In genomic region chr9:96382839-96383164, GRCh38 we compare ENCODE assay signal across 8 cellular contexts. TPM values are rescaled to one million over a fixed set of nuclear protein-coding genes. Genes with fewer than 3 reads are reported as not detected.
DNase-seq lines count a peak whose midpoint lies in the region; ATAC-seq and TF ChIP-seq lines count a peak whose summit lies in the region.

No MANE protein-coding gene starts in this region.

- no peak for TF ChIP-seq POLR2A in ovary (IDR thresholded peaks at IDR 0.05)

- H3K4me1 Mint-ChIP-seq in T-cell: peaks cover 27 to 36% (median 33%) of the 10 kb centered on the region in 3 donors

- peak overlapping the region; percentile 76 to 86 (median 83) for H3K4me3 Mint-ChIP-seq in T-cell

- TF ChIP-seq EP300 in ovary (IDR thresholded peaks at IDR 0.05): no peak

- TF ChIP-seq CTCF in C4-2B (conservative IDR thresholded peaks at IDR 0.05): no peak
- TF ChIP-seq CTCF in fibroblast of mammary gland (conservative IDR thresholded peaks at IDR 0.05; ENCODE audit: control insufficient read depth, insufficient read depth, low read depth, low read length): no peak
- TF ChIP-seq CTCF in ovary (IDR thresholded peaks at IDR 0.05): no peak

- CTCF ChIA-PET in T-cell (lab: Charles Lee): interaction anchor here in 1 of 2 donors (0.6 kb wide), 1 partner anchor 1545 kb away, joined by 4 read pairs; no protein-coding TSS in a partner anchor

- H3K36me3 ChIP-seq in ovary: no peaks in the 10 kb centered on the region

- no peaks in the 10 kb centered on the region for H3K9me3 Mint-ChIP-seq in T-cell

- intact Hi-C loops in ovary (cut with DNase I): no loop called here

- H3K36me3 Mint-ChIP-seq in T-cell: peaks cover 13% of the 10 kb centered on the region

- no peak for ATAC-seq in T-cell (replicated peaks in 1 of 4)
- no peak for ATAC-seq in GM19463 (IDR thresholded peaks at IDR 0.05; ENCODE audit: unreplicated experiment)

- no peak for DNase-seq in T-cell
- DNase-seq in fibroblast of mammary gland (ENCODE audit: low read depth): no peak
- DNase-seq in ovary: no peak
- DNase-seq in kidney glomerular epithelial cell (lab: John Stamatoyannopoulos, UW): no peak
- no peak for DNase-seq in NCI-H69 (lab: John Stamatoyannopoulos, UW)
- DNase-seq in DMS53 treated with DMSO at 0.1 percent for 48 hours (lab: John Stamatoyannopoulos, UW; ENCODE audit: unreplicated experiment): no peak

- H3K4me1 ChIP-seq in ovary (ENCODE audit: insufficient read depth): peaks cover 2% of the 10 kb centered on the region

- H3K27ac Mint-ChIP-seq in T-cell: peak overlapping the region; percentile 41 to 52

- WGBS in ovary, 3 donors: 29 to 32% (median 31%) methylated on average over 7 of the region's 7 CpGs

- H3K9me3 ChIP-seq in ovary: no peaks in the 10 kb centered on the region

- H3K4me3 ChIP-seq in fibroblast of mammary gland (ENCODE audit: control insufficient read depth, low read depth, low read length) (peak overlapping the region; percentile 66), ovary (peak overlapping the region; percentile 87)

- H3K27me3 ChIP-seq in ovary: no peaks in the 10 kb centered on the region

- POLR2A ChIA-PET in T-cell (lab: Charles Lee): interaction anchor here in 1 of 2 donors (0.7 kb wide), 1 partner anchor 238 kb away, joined by 4 read pairs; no protein-coding TSS in a partner anchor

- peak overlapping the region; percentile 61 for H3K27ac ChIP-seq in C4-2B
- H3K27ac ChIP-seq in ovary: peak overlapping the region; percentile 90 to 92

- H3K27me3 Mint-ChIP-seq in T-cell: no peaks in the 10 kb centered on the region

RNA-seq across cellular contexts. Expression of gene SLC35D2, which starts 0.7 kb away (rescaled TPM):
- total RNA-seq in T-cell: 10 to 100 TPM; 16.2 to 31.4 (median 21.8) TPM
- total RNA-seq in ovary: 10 to 100 TPM; 23.0 to 28.0 (median 26.0) TPM
- polyA plus RNA-seq in ovary: 10 to 100 TPM; 22.1 to 36.1 TPM

RNA-seq across cellular contexts. Expression of gene ZNF367, which starts 35.4 kb away (rescaled TPM):
- total RNA-seq in T-cell (1 to 10 TPM; 3.7 to 6.2 (median 5.8) TPM), ovary (1 to 10 TPM; 1.3 to 2.4 (median 1.9) TPM)
- 1 to 10 TPM; 1.1 to 1.5 TPM for polyA plus RNA-seq in ovary
